8 cellular contexts compared by ENCODE assay signal in genomic region chr9:92706218-92706940, GRCh38. TPM values are rescaled to one million over a fixed set of nuclear protein-coding genes. Genes with fewer than 3 reads are reported as not detected.
DNase-seq lines count a peak whose midpoint lies in the region; ATAC-seq and TF ChIP-seq lines count a peak whose summit lies in the region.

No MANE protein-coding gene starts in this region.

- intact Hi-C loops in CD14-positive monocyte (cut with micrococcal nuclease) = no loop called here

- no peaks in the 10 kb centered on the region for H3K36me3 ChIP-seq in iPS DF 6.9 (ENCODE audit: control insufficient read depth, insufficient read depth, low read length)
- H3K36me3 ChIP-seq in thoracic aorta = no peaks in the 10 kb centered on the region

- H3K36me3 Mint-ChIP-seq in activated T-cell treated with anti-CD3 and anti-CD28 coated beads, Interleukin-2, amount 50 U/mL, for 24 hours (ENCODE audit: low read depth) = peaks cover 35% of the 10 kb centered on the region
- H3K36me3 Mint-ChIP-seq in activated T-cell treated with anti-CD3 and anti-CD28 coated beads, Interleukin-2, amount 50 U/mL, for 4 hours (ENCODE audit: insufficient read depth) = peaks cover 27% of the 10 kb centered on the region
- H3K36me3 Mint-ChIP-seq in CD14-positive monocyte = peaks cover 46 to 59% of the 10 kb centered on the region in 2 donors

- no peaks in the 10 kb centered on the region for H3K9me3 Mint-ChIP-seq in activated T-cell treated with anti-CD3 and anti-CD28 coated beads, Interleukin-2, amount 50 U/mL, for 24 hours
- no peaks in the 10 kb centered on the region for H3K9me3 Mint-ChIP-seq in activated T-cell treated with anti-CD3 and anti-CD28 coated beads, Interleukin-2, amount 50 U/mL, for 4 hours
- peaks cover 0 to 2% (median 0%) of the 10 kb centered on the region in 7 donors for H3K9me3 Mint-ChIP-seq in CD14-positive monocyte

- H3K4me1 ChIP-seq in iPS DF 6.9 (ENCODE audit: control insufficient read depth, insufficient read depth, low read length) = no peaks in the 10 kb centered on the region
- no peaks in the 10 kb centered on the region for H3K4me1 ChIP-seq in thoracic aorta (ENCODE audit: control insufficient read depth in 1 of 2, low read depth in 2 of 2)

- in situ Hi-C loops in KBM-7 (cut with MboI; ENCODE audit: low pct_unique_long_range_greater_than_20kb, low sequenced_read_pairs) = no loop called here

- DNase-seq in activated T-cell treated with anti-CD3 and anti-CD28 coated beads for 24 hours (ENCODE audit: low read depth) (peak; percentile 8), KBM-7 (peak; percentile 77), iPS DF 6.9 (ENCODE audit: low read depth, low spot score) (peak; percentile 39), thoracic aorta (ENCODE audit: low spot score) (no peak), CD14-positive monocyte (ENCODE audit: low spot score) (no peak), NCI-H446 treated with DMSO at 0.1 percent for 48 hours (lab: John Stamatoyannopoulos, UW) (no peak)
- DNase-seq in activated T-cell treated with anti-CD3 and anti-CD28 coated beads, Interleukin-2, amount 50 U/mL, for 24 hours = no peak
- DNase-seq in activated T-cell treated with anti-CD3 and anti-CD28 coated beads, Interleukin-2, amount 50 U/mL, for 4 hours = no peak

- no peak overlapping the region for H3K27ac Mint-ChIP-seq in activated T-cell treated with anti-CD3 and anti-CD28 coated beads, Interleukin-2, amount 50 U/mL, for 24 hours
- peak overlapping the region in 1 of 7 donors; percentile 54 for H3K27ac Mint-ChIP-seq in CD14-positive monocyte

- H3K9me3 ChIP-seq in iPS DF 6.9 (ENCODE audit: control insufficient read depth, insufficient read depth, low read length) (no peaks in the 10 kb centered on the region), thoracic aorta (no peaks in the 10 kb centered on the region)

- TF ChIP-seq CTCF in thoracic aorta (IDR thresholded peaks at IDR 0.05) (peak; percentile 17), CD14-positive monocyte (IDR thresholded peaks at IDR 0.05) (no peak)

- H3K27me3 Mint-ChIP-seq in activated T-cell treated with anti-CD3 and anti-CD28 coated beads, Interleukin-2, amount 50 U/mL, for 24 hours = no peaks in the 10 kb centered on the region
- H3K27me3 Mint-ChIP-seq in activated T-cell treated with anti-CD3 and anti-CD28 coated beads, Interleukin-2, amount 50 U/mL, for 4 hours (ENCODE audit: low read depth) = no peaks in the 10 kb centered on the region
- H3K27me3 Mint-ChIP-seq in CD14-positive monocyte (ENCODE audit: low read depth in 3 of 3) = peaks cover 0 to 5% (median 0%) of the 10 kb centered on the region in 3 donors

- peak; percentile 67 to 77 for ATAC-seq in activated T-cell treated with anti-CD3 and anti-CD28 coated beads, Interleukin-2, amount 50 U/mL, for 4 hours
- no peak for ATAC-seq in thoracic aorta (ENCODE audit: insufficient number of reproducible peaks, low FRiP score, low read depth)

- WGBS in iPS DF 6.9 (ENCODE audit: insufficient coverage, insufficient read length) = no CpG with 5 or more reads among the region's 3 CpGs

- H3K4me3 Mint-ChIP-seq in activated T-cell treated with anti-CD3 and anti-CD28 coated beads, Interleukin-2, amount 50 U/mL, for 24 hours = no peak overlapping the region
- H3K4me3 Mint-ChIP-seq in activated T-cell treated with anti-CD3 and anti-CD28 coated beads, Interleukin-2, amount 50 U/mL, for 4 hours = no peak overlapping the region
- no peak overlapping the region for H3K4me3 Mint-ChIP-seq in CD14-positive monocyte

- H3K4me1 Mint-ChIP-seq in activated T-cell treated with anti-CD3 and anti-CD28 coated beads, Interleukin-2, amount 50 U/mL, for 24 hours (ENCODE audit: low read depth) = peaks cover 17% of the 10 kb centered on the region
- H3K4me1 Mint-ChIP-seq in activated T-cell treated with anti-CD3 and anti-CD28 coated beads, Interleukin-2, amount 50 U/mL, for 4 hours (ENCODE audit: low read depth) = peaks cover 14% of the 10 kb centered on the region
- peaks cover 2% of the 10 kb centered on the region for H3K4me1 Mint-ChIP-seq in CD14-positive monocyte

- H3K27me3 ChIP-seq in iPS DF 6.9 (ENCODE audit: control insufficient read depth, insufficient read depth, low read length) (no peaks in the 10 kb centered on the region), thoracic aorta (replicated peaks; ENCODE audit: insufficient read depth) (no peaks in the 10 kb centered on the region)

- no peak overlapping the region for H3K4me3 ChIP-seq in iPS DF 6.9 (ENCODE audit: low read length)
- H3K4me3 ChIP-seq in thoracic aorta = no peak overlapping the region

- H3K27ac ChIP-seq in iPS DF 6.9 (ENCODE audit: low read length) (no peak overlapping the region), thoracic aorta (no peak overlapping the region)

RNA-seq across cellular contexts. Expression of gene IPPK, which starts 36.4 kb away (rescaled TPM):
- 10 to 100 TPM; 12.8 to 14.6 (median 14.5) TPM for total RNA-seq in activated T-cell treated with anti-CD3 and anti-CD28 coated beads, Interleukin-2, amount 50 U/mL, for 4 hours
- total RNA-seq in thoracic aorta = 10 to 100 TPM in 1 of 2 donors, 1 to 10 TPM in 1; 6.9 to 11.7 TPM
- polyA plus RNA-seq in CD14-positive monocyte = 1 to 10 TPM; 1.9 to 3.2 TPM

RNA-seq across cellular contexts. Expression of gene BICD2, which starts 58.3 kb away (rescaled TPM):
- total RNA-seq in activated T-cell treated with anti-CD3 and anti-CD28 coated beads, Interleukin-2, amount 50 U/mL, for 4 hours = 10 to 100 TPM; 29.3 to 32.3 (median 30.1) TPM
- total RNA-seq in thoracic aorta = 10 to 100 TPM; 52.1 to 57.7 TPM
- polyA plus RNA-seq in CD14-positive monocyte = 10 to 100 TPM; 13.8 to 25.6 TPM

Comparison
In these comparisons a context has a peak if more than half of its experiments do, and no peak if none do; other contexts are left out.
1. DNase-seq: peak in activated T-cell treated with anti-CD3 and anti-CD28 coated beads for 24 hours (single experiment), KBM-7 (single experiment) and iPS DF 6.9 (single experiment); none in activated T-cell treated with anti-CD3 and anti-CD28 coated beads, Interleukin-2, amount 50 U/mL, for 24 hours (single experiment), activated T-cell treated with anti-CD3 and anti-CD28 coated beads, Interleukin-2, amount 50 U/mL, for 4 hours (single experiment), thoracic aorta (single experiment), CD14-positive monocyte (single experiment) and NCI-H446 treated with DMSO at 0.1 percent for 48 hours (single experiment).